In genomic region chr6:125850361-125850760, GRCh38 we compare ENCODE assay signal across 21 cellular contexts. TPM values are rescaled to one million over a fixed set of nuclear protein-coding genes. Genes with fewer than 3 reads are reported as not detected.
DNase-seq lines count a peak whose midpoint lies in the region; ATAC-seq, FAIRE-seq and TF ChIP-seq lines count a peak whose summit lies in the region.
"Had no signal": no experiment of that assay in that cellular context is flagged by ENCODE, and none has a peak within 500 bp of the region (broad histone marks: within the 10 kb centered on the region; RNA-seq: fewer than 3 reads in every experiment).

No MANE protein-coding gene starts in this region.

- H3K9me3 ChIP-seq in parathyroid adenoma (ENCODE audit: control insufficient read depth, low read length) (no peaks in the 10 kb centered on the region), testis (no peaks in the 10 kb centered on the region)

- no peak for ATAC-seq in stimulated activated naive CD8-positive, alpha-beta T cell treated with anti-CD3 and anti-CD28 coated beads, Interleukin-15, Interleukin-2, amounts not matched to agents 100 U/mL and 50 U/mL, for 24 hours
- ATAC-seq: HCT116 had no signal

- H3K4me3 ChIP-seq in parathyroid adenoma (ENCODE audit: low read depth, low read length) (no peak overlapping the region), testis (no peak overlapping the region)

- intact Hi-C loops in testis (cut with DNase I; ENCODE audit: low total_unique reads), result no loop called here

- H3K36me3 ChIP-seq in parathyroid adenoma (ENCODE audit: control insufficient read depth, insufficient read depth, low read length), result no peaks in the 10 kb centered on the region
- no peaks in the 10 kb centered on the region for H3K36me3 ChIP-seq in testis (ENCODE audit: low read depth, missing control alignments)

- 62 to 70% methylated on average over 3 of the region's 3 CpGs for WGBS in testis, 2 donors

- H3K4me2 ChIP-seq in parathyroid adenoma (ENCODE audit: low read length), result no peak overlapping the region
- H3K4me2 ChIP-seq: KMS-11 had no signal

- H3K27ac ChIP-seq in angular gyrus (ENCODE audit: low read depth, low read length) (peak overlapping the region; percentile 96), parathyroid adenoma (no peak overlapping the region), testis (peak overlapping the region in 1 of 2 donors; percentile 62)
- H3K27ac ChIP-seq: KMS-11 had no signal

- peaks cover 12% of the 10 kb centered on the region for H3K79me2 ChIP-seq in parathyroid adenoma

- H3K4me1 ChIP-seq in parathyroid adenoma (peaks cover 4% of the 10 kb centered on the region), testis (peaks cover 15% of the 10 kb centered on the region)

- no peak for TF ChIP-seq CTCF in parathyroid adenoma (IDR thresholded peaks at IDR 0.05)
- TF ChIP-seq CTCF in testis (IDR thresholded peaks at IDR 0.05), result no peak

- FAIRE-seq in frontal cortex (lab: Jason Lieb, UNC), result peak; percentile 69
- FAIRE-seq: GM19239, HTR-8/SVneo had no signal

- H3K27me3 ChIP-seq in parathyroid adenoma (ENCODE audit: control insufficient read depth, insufficient read depth, low read length) (no peaks in the 10 kb centered on the region), testis (no peaks in the 10 kb centered on the region)

- peak overlapping the region; percentile 7 for H3K9ac ChIP-seq in parathyroid adenoma
- H3K9ac ChIP-seq: KMS-11 had no signal

- H2AFZ ChIP-seq in parathyroid adenoma, result no peak overlapping the region

- no peak for DNase-seq in frontal cortex (ENCODE audit: low spot score in 2 of 2)
- DNase-seq in testis, result peak; percentile 51
- DNase-seq in stimulated activated naive CD8-positive, alpha-beta T cell treated with anti-CD3 and anti-CD28 coated beads, Interleukin-15, Interleukin-2, amounts not matched to agents 100 U/mL and 50 U/mL, for 24 hours, result no peak
- DNase-seq in mucosa of gallbladder (ENCODE audit: low spot score), result no peak
- no peak for DNase-seq in cortex of kidney (lab: John Stamatoyannopoulos, UW)
- DNase-seq: CD4-positive, CD25-positive, alpha-beta regulatory T cell; EL; IMR-90; NCI-H1105; NCI-H146; NCI-H2029; NCI-H345; NCI-H524; NCI-H774; Right ventricle myocardium superior had no signal

- no peak for TF ChIP-seq POLR2A in testis (IDR thresholded peaks at IDR 0.05)

RNA-seq across cellular contexts. Expression of gene NCOA7, which starts 59.6 kb away (rescaled TPM):
- total RNA-seq in frontal cortex (27.3 TPM), testis (10 to 100 TPM; 18.9 to 26.7 TPM), mucosa of gallbladder (41.9 TPM)
- 7.5 TPM for polyA plus RNA-seq in testis (ENCODE audit: insufficient read depth, low read depth, low replicate concordance)
